Comparison of ENCODE assay signal across 1 cellular context in genomic region chr12:25250744-25251730, GRCh38.
A peak's percentile ranks its signal among the peaks of the same experiment; 100 is the strongest.
TF ChIP-seq lines count a peak whose summit lies in the region.

KRAS (minus strand) TSS chr12:25250929.

TF ChIP-seq in HepG2, 621 proteins besides CTCF, POLR2A, EP300 and RAD21 (continued from another document):
- TF ChIP-seq CCAR2 (optimal IDR thresholded peaks at IDR 0.05; ENCODE audit: low read depth, low read length): no peak
- no peak for TF ChIP-seq DPF2 (CRISPR knock-in tag; IDR thresholded peaks at IDR 0.05; ENCODE audit: borderline replicate concordance, low read depth)
- TF ChIP-seq ZNF556 (CRISPR knock-in tag; IDR thresholded peaks at IDR 0.05; ENCODE audit: borderline replicate concordance): peak; percentile 63; the same call in 1 of the 2 replicates
- no peak for TF ChIP-seq HNRNPUL1 (IDR thresholded peaks at IDR 0.05; ENCODE audit: low read depth, low read length)
- TF ChIP-seq ZNF792 (CRISPR knock-in tag; IDR thresholded peaks at IDR 0.05): peak; percentile 73
- TF ChIP-seq HDAC1 (CRISPR knock-in tag; IDR thresholded peaks at IDR 0.05): peak; percentile 60
- TF ChIP-seq MED8 (CRISPR knock-in tag; IDR thresholded peaks at IDR 0.05; ENCODE audit: insufficient replicate concordance): no peak
- peak; percentile 91 for TF ChIP-seq KDM2A (CRISPR knock-in tag; IDR thresholded peaks at IDR 0.05; ENCODE audit: borderline replicate concordance, low read depth)
- TF ChIP-seq RNF219 (CRISPR knock-in tag; IDR thresholded peaks at IDR 0.05): no peak
- TF ChIP-seq PLSCR1 (CRISPR knock-in tag; IDR thresholded peaks at IDR 0.05; ENCODE audit: borderline replicate concordance): no peak
- TF ChIP-seq PCBP2 (optimal IDR thresholded peaks at IDR 0.05; ENCODE audit: low read depth, low read length, poor library complexity, severe bottlenecking): no peak
- TF ChIP-seq ZC3H13 (CRISPR knock-in tag; IDR thresholded peaks at IDR 0.05): peak; percentile 45; the same call in 1 of the 2 replicates
- 0 out of 4 replicates have a peak, but pooled peaks of 1 of the 2 experiments have one; percentile 22 for TF ChIP-seq NR2F1 (CRISPR knock-in tag; IDR thresholded peaks at IDR 0.05)
- TF ChIP-seq ZSCAN25 (CRISPR knock-in tag; IDR thresholded peaks at IDR 0.05): peak; percentile 95
- TF ChIP-seq EHMT2 (IDR thresholded peaks at IDR 0.05; ENCODE audit: borderline replicate concordance, low read depth, low read length): no peak
- no peak for TF ChIP-seq GLI4 (CRISPR knock-in tag; IDR thresholded peaks at IDR 0.05; ENCODE audit: borderline replicate concordance)
